In genomic region chr7:133053321-133053891, GRCh38 we compare ENCODE assay signal across 8 cellular contexts. TPM values are rescaled to one million over a fixed set of nuclear protein-coding genes. Genes with fewer than 3 reads are reported as not detected.
DNase-seq lines count a peak whose midpoint lies in the region; ATAC-seq and TF ChIP-seq lines count a peak whose summit lies in the region.

No MANE protein-coding gene starts in this region.

- no peak overlapping the region for H2AFZ ChIP-seq in mesenchymal stem cell (ENCODE audit: low read depth, low read length)

- H3K4me3 Mint-ChIP-seq in activated CD4-positive, alpha-beta memory T cell treated with anti-CD3 and anti-CD28 coated beads, Interleukin-2, amount 10 ng/mL, durations not matched to agents 7 days and 5 days = no peak overlapping the region

- peak overlapping the region; percentile 50 to 94 for H3K18ac ChIP-seq in mesenchymal stem cell (ENCODE audit: low read depth in 1 of 2, low read length in 2 of 2)

- 23% methylated on average over 3 of the region's 4 CpGs for WGBS in mesenchymal stem cell

- H4K91ac ChIP-seq in mesenchymal stem cell (ENCODE audit: low read length) = no peak overlapping the region

- no peaks in the 10 kb centered on the region for H3K27me3 Mint-ChIP-seq in activated CD4-positive, alpha-beta memory T cell treated with anti-CD3 and anti-CD28 coated beads, Interleukin-2, amount 10 ng/mL, durations not matched to agents 7 days and 5 days

- no peak overlapping the region for H4K8ac ChIP-seq in mesenchymal stem cell (ENCODE audit: low read length)

- no peaks in the 10 kb centered on the region for H3K36me3 ChIP-seq in BJ (ENCODE audit: control insufficient read depth, insufficient read depth, low read length)
- H3K36me3 ChIP-seq in mesenchymal stem cell (ENCODE audit: control insufficient read depth in 1 of 2, insufficient read depth in 2 of 2, low read depth in 1 of 2, low read length in 2 of 2) = no peaks in the 10 kb centered on the region

- H2BK5ac ChIP-seq in mesenchymal stem cell (ENCODE audit: low read depth, low read length, poor library complexity, severe bottlenecking) = peak overlapping the region; percentile 79

- no peak overlapping the region for H3K23ac ChIP-seq in mesenchymal stem cell (ENCODE audit: low read length in 2 of 2)

- ATAC-seq in HG02763 (IDR thresholded peaks at IDR 0.05; ENCODE audit: unreplicated experiment) = peak; percentile 55

- peaks cover 4% of the 10 kb centered on the region for H3K4me1 ChIP-seq in mesenchymal stem cell (ENCODE audit: control insufficient read depth, insufficient read depth, low read depth, low read length)

- H3K4me3 ChIP-seq in BJ (ENCODE audit: low read depth, low read length) (no peak overlapping the region), mesenchymal stem cell (ENCODE audit: insufficient read depth in 1 of 2, low read depth in 1 of 2, low read length in 2 of 2) (peak overlapping the region in 1 of 2 experiments; percentile 58)

- H3K9ac ChIP-seq in mesenchymal stem cell (ENCODE audit: low read length) = peak overlapping the region; percentile 88

- no peak overlapping the region for H2BK120ac ChIP-seq in mesenchymal stem cell (ENCODE audit: low read depth, low read length)

- peak overlapping the region in 1 of 2 experiments; percentile 95 for H2BK12ac ChIP-seq in mesenchymal stem cell (ENCODE audit: low read length in 2 of 2)

- no peak overlapping the region for H3K4ac ChIP-seq in mesenchymal stem cell (ENCODE audit: low read depth in 1 of 2, low read length in 2 of 2)

- peak overlapping the region; percentile 3 for H3K4me2 ChIP-seq in mesenchymal stem cell (ENCODE audit: low read length, poor library complexity, severe bottlenecking)

- no peaks in the 10 kb centered on the region for H3K36me3 Mint-ChIP-seq in activated CD4-positive, alpha-beta memory T cell treated with anti-CD3 and anti-CD28 coated beads, Interleukin-2, amount 10 ng/mL, durations not matched to agents 7 days and 5 days (ENCODE audit: low read depth)

- H3K14ac ChIP-seq in mesenchymal stem cell (ENCODE audit: low read length in 2 of 2) = no peak overlapping the region

- peak overlapping the region; percentile 95 for H3K27ac ChIP-seq in mesenchymal stem cell (ENCODE audit: low read length, poor library complexity, severe bottlenecking)

- no peak for TF ChIP-seq CTCF in BJ (IDR thresholded peaks at IDR 0.05; ENCODE audit: insufficient read depth, low read depth, low read length)

- H3K79me1 ChIP-seq in mesenchymal stem cell (replicated peaks; ENCODE audit: low read length, poor library complexity, severe bottlenecking) = peaks cover 10% of the 10 kb centered on the region

- peak; percentile 92 for DNase-seq in BJ (ENCODE audit: low read depth)
- peak; percentile 88 for DNase-seq in astrocyte of the hippocampus (ENCODE audit: low read depth, low spot score)
- peak; percentile 94 for DNase-seq in mesenchymal stem cell
- no peak for DNase-seq in NCI-H510A treated with DMSO at 0.1 percent for 48 hours (lab: John Stamatoyannopoulos, UW)
- DNase-seq in NCI-H2107 treated with DMSO at 0.1 percent for 48 hours (lab: John Stamatoyannopoulos, UW; ENCODE audit: unreplicated experiment) = no peak
- DNase-seq in nucleus accumbens (lab: John Stamatoyannopoulos, UW) = no peak
- DNase-seq in activated CD4-positive, alpha-beta memory T cell treated with anti-CD3 and anti-CD28 coated beads, Interleukin-2, amount 10 ng/mL, durations not matched to agents 7 days and 5 days = no peak

- H3K9me3 Mint-ChIP-seq in activated CD4-positive, alpha-beta memory T cell treated with anti-CD3 and anti-CD28 coated beads, Interleukin-2, amount 10 ng/mL, durations not matched to agents 7 days and 5 days = no peaks in the 10 kb centered on the region

- CTCF ChIA-PET in BJ (lab: Yijun Ruan, JAX) = interaction anchor here (0.7 to 1.3 kb wide), 2 partner anchors 16 to 318 kb away, joined by 3 to 4 read pairs; no protein-coding TSS in a partner anchor
- CTCF ChIA-PET in activated CD4-positive, alpha-beta memory T cell treated with anti-CD3 and anti-CD28 coated beads, Interleukin-2, amount 10 ng/mL, durations not matched to agents 7 days and 5 days (lab: Charles Lee) = no interaction called here

- POLR2A ChIA-PET in BJ (lab: Charles Lee) = no interaction called here
- POLR2A ChIA-PET in activated CD4-positive, alpha-beta memory T cell treated with anti-CD3 and anti-CD28 coated beads, Interleukin-2, amount 10 ng/mL, durations not matched to agents 7 days and 5 days (lab: Charles Lee) = no interaction called here

- H2AK5ac ChIP-seq in mesenchymal stem cell (ENCODE audit: low read length, severe bottlenecking) = no peak overlapping the region

- peaks cover 5% of the 10 kb centered on the region for H3K4me1 Mint-ChIP-seq in activated CD4-positive, alpha-beta memory T cell treated with anti-CD3 and anti-CD28 coated beads, Interleukin-2, amount 10 ng/mL, durations not matched to agents 7 days and 5 days

- peak overlapping the region; percentile 67 for H2BK15ac ChIP-seq in mesenchymal stem cell (ENCODE audit: low read depth, poor library complexity, severe bottlenecking)

- no peak overlapping the region for H3K27ac Mint-ChIP-seq in activated CD4-positive, alpha-beta memory T cell treated with anti-CD3 and anti-CD28 coated beads, Interleukin-2, amount 10 ng/mL, durations not matched to agents 7 days and 5 days

- no peaks in the 10 kb centered on the region for H3K9me3 ChIP-seq in mesenchymal stem cell (ENCODE audit: control insufficient read depth, low read length)

- no peaks in the 10 kb centered on the region for H3K27me3 ChIP-seq in BJ (ENCODE audit: control insufficient read depth, insufficient read depth, low read length)
- no peaks in the 10 kb centered on the region for H3K27me3 ChIP-seq in mesenchymal stem cell (ENCODE audit: control insufficient read depth in 1 of 2, insufficient read depth in 1 of 2, low read length in 2 of 2)

RNA-seq across cellular contexts. Expression of gene CHCHD3, which starts 28.5 kb away (rescaled TPM):
- 47.2 and 65.2 TPM in 2 replicates for polyA plus RNA-seq in BJ (2011; rRNA removed)
- polyA minus RNA-seq in BJ (2011; rRNA and poly(A)+ RNA removed) = 24.5 and 25.6 TPM in 2 replicates
- polyA plus RNA-seq in mesenchymal stem cell (2013, experiment 1 of 2) = 67.6 TPM
- polyA plus RNA-seq in mesenchymal stem cell (2013, experiment 2 of 2) = 68.6 TPM
- total RNA-seq in activated CD4-positive, alpha-beta memory T cell treated with anti-CD3 and anti-CD28 coated beads, Interleukin-2, amount 10 ng/mL, durations not matched to agents 7 days and 5 days = 10 to 100 TPM; 39.0 to 41.5 TPM

Comparison
In these comparisons a context has a peak if more than half of its experiments do, and no peak if none do; other contexts are left out.
1. DNase-seq: peak in BJ (single experiment), astrocyte of the hippocampus (single experiment) and mesenchymal stem cell (single experiment); none in NCI-H510A treated with DMSO at 0.1 percent for 48 hours (single experiment), NCI-H2107 treated with DMSO at 0.1 percent for 48 hours (single experiment), nucleus accumbens (0 of 56) and activated CD4-positive, alpha-beta memory T cell treated with anti-CD3 and anti-CD28 coated beads, Interleukin-2, amount 10 ng/mL, durations not matched to agents 7 days and 5 days (single experiment).